Comparison of ENCODE assay signal across 8 cellular contexts in genomic region chr17:7836596-7837374, GRCh38. TPM values are rescaled to one million over a fixed set of nuclear protein-coding genes. Genes with fewer than 3 reads are reported as not detected.
DNase-seq lines count a peak whose midpoint lies in the region; ATAC-seq and TF ChIP-seq lines count a peak whose summit lies in the region.

No MANE protein-coding gene starts in this region.

- peak; percentile 99 for DNase-seq in DMS53 treated with DMSO at 0.1 percent for 48 hours (lab: John Stamatoyannopoulos, UW; ENCODE audit: unreplicated experiment)
- DNase-seq in LoVo (ENCODE audit: low spot score): peak; percentile 97
- peak; percentile 96 for DNase-seq in Panc1 (ENCODE audit: low read depth, low spot score)
- DNase-seq in activated effector memory CD4-positive, alpha-beta T cell treated with anti-CD3 and anti-CD28 coated beads, Interleukin-2, amount 50 U/mL, for 16 hours: peak; percentile 88
- peak; percentile 100 for DNase-seq in fibroblast of villous mesenchyme (ENCODE audit: low read depth)
- peak; percentile 30 for DNase-seq in natural killer cell
- peak; percentile 74 for DNase-seq in thoracic aorta (ENCODE audit: low spot score)

- in situ Hi-C loops in Panc1 (cut with HindIII; ENCODE audit: low pct_unique_long_range_greater_than_20kb, low sequenced_read_pairs): no loop called here

- peak; percentile 16 for ATAC-seq in Panc1
- ATAC-seq in natural killer cell: no peak
- ATAC-seq in thoracic aorta (ENCODE audit: insufficient number of reproducible peaks, low FRiP score, low read depth): peak; percentile 9
- no peak for ATAC-seq in GM18867 (IDR thresholded peaks at IDR 0.05; ENCODE audit: unreplicated experiment)

- H3K27ac Mint-ChIP-seq in natural killer cell: peak overlapping the region; percentile 97 to 100

- H3K36me3 ChIP-seq in Panc1 (ENCODE audit: control insufficient read depth, insufficient read depth, low read length): no peaks in the 10 kb centered on the region; the same call in 1 of the 2 replicates
- H3K36me3 ChIP-seq in thoracic aorta: no peaks in the 10 kb centered on the region

- H3K4me1 ChIP-seq in Panc1 (ENCODE audit: control insufficient read depth, insufficient read depth, low read length) (peaks cover 42% of the 10 kb centered on the region), thoracic aorta (ENCODE audit: control insufficient read depth in 1 of 2, low read depth in 2 of 2) (peaks cover 21 to 35% of the 10 kb centered on the region in 2 donors)

- peaks cover 53 to 78% of the 10 kb centered on the region in 2 donors for H3K4me1 Mint-ChIP-seq in natural killer cell

- intact Hi-C loops in Panc1 (cut with micrococcal nuclease; ENCODE audit: unreplicated experiment) (no loop called here), natural killer cell (cut with micrococcal nuclease) (no loop called here)

- no peaks in the 10 kb centered on the region for H3K9me3 Mint-ChIP-seq in natural killer cell

- no peaks in the 10 kb centered on the region for H3K36me3 Mint-ChIP-seq in natural killer cell

- H3K9me3 ChIP-seq in Panc1 (ENCODE audit: control insufficient read depth, insufficient read depth, low read depth, low read length) (no peaks in the 10 kb centered on the region), thoracic aorta (no peaks in the 10 kb centered on the region)

- no peak for TF ChIP-seq CTCF in Panc1 (IDR thresholded peaks at IDR 0.05)
- no peak for TF ChIP-seq CTCF in fibroblast of villous mesenchyme (IDR thresholded peaks at IDR 0.05; ENCODE audit: insufficient read depth, low read depth, low read length)
- TF ChIP-seq CTCF in natural killer cell (IDR thresholded peaks at IDR 0.05): no peak
- TF ChIP-seq CTCF in thoracic aorta (IDR thresholded peaks at IDR 0.05): no peak

- H3K4me3 ChIP-seq in Panc1 (ENCODE audit: low read depth in 2 of 2, low read length in 2 of 2) (peak overlapping the region; percentile 66 to 83), fibroblast of villous mesenchyme (ENCODE audit: low read depth, low read length) (peak overlapping the region; percentile 80), thoracic aorta (peak overlapping the region; percentile 80)

- H3K27me3 Mint-ChIP-seq in natural killer cell (ENCODE audit: low read depth in 2 of 2): peaks cover 0 to 9% of the 10 kb centered on the region in 2 donors

- H3K27ac ChIP-seq in Panc1 (ENCODE audit: low read length) (peak overlapping the region; percentile 82), thoracic aorta (peak overlapping the region; percentile 95)

- CTCF ChIA-PET in Panc1 (lab: Charles Lee): interaction anchor here (0.6 kb wide), 1 partner anchor 178 kb away, joined by 3 read pairs; no protein-coding TSS in a partner anchor

- no TSS peak for BruUV-seq in Panc1 (replicated peaks; lab: Mats Ljungman, UMichigan)

- no peaks in the 10 kb centered on the region for H3K27me3 ChIP-seq in Panc1 (ENCODE audit: control insufficient read depth, insufficient read depth, low read length)
- no peaks in the 10 kb centered on the region for H3K27me3 ChIP-seq in thoracic aorta (replicated peaks; ENCODE audit: insufficient read depth)

- H3K4me3 Mint-ChIP-seq in natural killer cell: peak overlapping the region; percentile 94

- POLR2A ChIA-PET in Panc1 (lab: Charles Lee): interaction anchor here (0.6 kb wide), 1 partner anchor 31 kb away, joined by 3 read pairs; no protein-coding TSS in a partner anchor

RNA-seq across cellular contexts. Expression of gene KDM6B, which starts 2.8 kb away (rescaled TPM):
- 19.9 TPM for total RNA-seq in Panc1 (2021; ENCODE audit: unreplicated experiment)
- 16.0 TPM for polyA plus RNA-seq in Panc1 (2012; ENCODE audit: insufficient read length)
- 3.0 and 5.8 TPM in 2 replicates for total RNA-seq in fibroblast of villous mesenchyme
- 100 to 1,000 TPM; 104 to 165 (median 149) TPM for total RNA-seq in natural killer cell
- total RNA-seq in thoracic aorta: 10 to 100 TPM in 1 of 2 donors, 1 to 10 TPM in 1; 9.5 to 35.8 TPM

RNA-seq across cellular contexts. Expression of gene TMEM88, which starts 18.1 kb away (rescaled TPM):
- total RNA-seq in Panc1 (2021; ENCODE audit: unreplicated experiment) (1.6 TPM), fibroblast of villous mesenchyme (0.43 and 1.3 TPM in 2 replicates), natural killer cell (10 to 100 TPM; 12.7 to 45.5 (median 27.6) TPM), thoracic aorta (10 to 100 TPM in 1 of 2 donors, 1 to 10 TPM in 1; 4.1 to 21.9 TPM)
- polyA plus RNA-seq in Panc1 (2012; ENCODE audit: insufficient read length): 1.1 TPM

RNA-seq across cellular contexts. Expression of gene NAA38, which starts 20.6 kb away (rescaled TPM):
- total RNA-seq in Panc1 (2021; ENCODE audit: unreplicated experiment) (75.2 TPM), fibroblast of villous mesenchyme (55.3 and 73.1 TPM in 2 replicates), natural killer cell (10 to 100 TPM; 35.9 to 40.3 (median 37.3) TPM), thoracic aorta (10 to 100 TPM; 49.5 to 62.7 TPM)
- polyA plus RNA-seq in Panc1 (2012; ENCODE audit: insufficient read length): 176 TPM

RNA-seq across cellular contexts. Expression of gene CYB5D1, which starts 21.0 kb away (rescaled TPM):
- total RNA-seq in Panc1 (2021; ENCODE audit: unreplicated experiment) (8.6 TPM), fibroblast of villous mesenchyme (6.4 and 11.2 TPM in 2 replicates), natural killer cell (10 to 100 TPM; 11.0 to 18.3 (median 11.5) TPM), thoracic aorta (1 to 10 TPM; 3.8 to 8.9 TPM)
- 9.2 TPM for polyA plus RNA-seq in Panc1 (2012; ENCODE audit: insufficient read length)

RNA-seq across cellular contexts. Expression of gene CHD3, which starts 51.8 kb away (rescaled TPM):
- total RNA-seq in Panc1 (2021; ENCODE audit: unreplicated experiment): 84.6 TPM
- polyA plus RNA-seq in Panc1 (2012; ENCODE audit: insufficient read length): 113 TPM
- 103 and 111 TPM in 2 replicates for total RNA-seq in fibroblast of villous mesenchyme
- 100 to 1,000 TPM; 215 to 275 (median 218) TPM for total RNA-seq in natural killer cell
- 100 to 1,000 TPM in 1 of 2 donors, 10 to 100 TPM in 1; 80.6 to 171 TPM for total RNA-seq in thoracic aorta

Comparison
In these comparisons a context has a peak if more than half of its experiments do, and no peak if none do; other contexts are left out.
1. DNase-seq: peak in every context shown above with its lines; median percentile 100 in fibroblast of villous mesenchyme; 99 in DMS53 treated with DMSO at 0.1 percent for 48 hours; 97 in LoVo; 96 in Panc1; 88 in activated effector memory CD4-positive, alpha-beta T cell treated with anti-CD3 and anti-CD28 coated beads, Interleukin-2, amount 50 U/mL, for 16 hours; 74 in thoracic aorta; 30 in natural killer cell.
2. ATAC-seq: peak in Panc1 (single experiment) and thoracic aorta (single experiment); none in natural killer cell (0 of 3) and GM18867 (single experiment).
3. Peak in every context shown above with its lines, with median percentiles within 50 percentile points of each other: H3K4me3 ChIP-seq.